ENCODE assay signal across 13 cellular contexts in genomic region chr22:25112538-25113253, GRCh38.
DNase-seq lines count a peak whose midpoint lies in the region; ATAC-seq, FAIRE-seq and TF ChIP-seq lines count a peak whose summit lies in the region.
"Had no signal": no experiment of that assay in that cellular context is flagged by ENCODE, and none has a peak within 500 bp of the region (broad histone marks: within the 10 kb centered on the region; RNA-seq: fewer than 3 reads in every experiment).

No MANE protein-coding gene starts in this region.

- no peaks in the 10 kb centered on the region for H3K79me2 ChIP-seq in H9 (ENCODE audit: insufficient read depth, low read length)
- no peaks in the 10 kb centered on the region for H3K79me2 ChIP-seq in keratinocyte (ENCODE audit: control insufficient read depth, insufficient read depth, low read length)

- H3K27me3 ChIP-seq in H9 (ENCODE audit: insufficient read depth, low read length) (no peaks in the 10 kb centered on the region), keratinocyte (ENCODE audit: control insufficient read depth, extremely low read depth, insufficient read depth, low read length) (no peaks in the 10 kb centered on the region)

- H3K9me3 Mint-ChIP-seq in H9: no peaks in the 10 kb centered on the region; a peak in 1 of 5 replicates
- H3K9me3 Mint-ChIP-seq in activated naive CD8-positive, alpha-beta T cell treated with anti-CD3 and anti-CD28 coated beads, Interleukin-2, amount 50 U/mL, for 24 hours: no peaks in the 10 kb centered on the region

- H2BK120ac ChIP-seq in H9 (ENCODE audit: low read depth, low read length, poor library complexity, severe bottlenecking): no peak overlapping the region

- H4K8ac ChIP-seq in H9 (replicated peaks; ENCODE audit: insufficient read length, low read depth, low read length): no peak overlapping the region

- H3K4me2 ChIP-seq in H9 (ENCODE audit: insufficient read depth, insufficient read length, low read length): peak overlapping the region; percentile 93
- peak overlapping the region; percentile 90 for H3K4me2 ChIP-seq in keratinocyte (ENCODE audit: control insufficient read depth, extremely low read depth, insufficient read depth, low read depth, low read length)
- H3K4me2 ChIP-seq: KMS-11 had no signal

- H3K4me3 ChIP-seq in keratinocyte (ENCODE audit: control insufficient read depth in 2 of 3, extremely low read depth in 1 of 3, insufficient read depth in 2 of 3, low read depth in 1 of 3, low read length in 3 of 3): peak overlapping the region in 2 of 3 experiments; percentile 56 to 65
- peak overlapping the region; percentile 76 for H3K4me3 ChIP-seq in retinal pigment epithelial cell (ENCODE audit: low read length)

- peaks cover 31 to 33% of the 10 kb centered on the region in 2 experiments for H3K4me1 Mint-ChIP-seq in H9
- peaks cover 18% of the 10 kb centered on the region for H3K4me1 Mint-ChIP-seq in activated naive CD8-positive, alpha-beta T cell treated with anti-CD3 and anti-CD28 coated beads, Interleukin-2, amount 50 U/mL, for 24 hours

- H2BK20ac ChIP-seq in H9 (ENCODE audit: low read depth, low read length, poor library complexity, severe bottlenecking): no peak overlapping the region

- H3K79me1 ChIP-seq in H9 (ENCODE audit: insufficient read depth, low read depth, low read length, poor library complexity, severe bottlenecking): no peaks in the 10 kb centered on the region

- no peak overlapping the region for H3K18ac ChIP-seq in H9 (ENCODE audit: insufficient read length, low read depth, low read length)

- no peak overlapping the region for H2AK5ac ChIP-seq in H9 (ENCODE audit: insufficient read length, low read length)

- H4K20me1 ChIP-seq in H9 (ENCODE audit: control insufficient read depth, insufficient read depth, insufficient read length) (peaks cover 2% of the 10 kb centered on the region), keratinocyte (ENCODE audit: control insufficient read depth, extremely low read depth, insufficient read depth, low read length) (no peaks in the 10 kb centered on the region)

- no peaks in the 10 kb centered on the region; the same call in 1 of the 2 replicates for H3K27me3 Mint-ChIP-seq in H9 (ENCODE audit: low read depth)
- peaks cover 2% of the 10 kb centered on the region for H3K27me3 Mint-ChIP-seq in activated naive CD8-positive, alpha-beta T cell treated with anti-CD3 and anti-CD28 coated beads, Interleukin-2, amount 50 U/mL, for 24 hours

- H2BK5ac ChIP-seq in H9 (ENCODE audit: insufficient read length, low read length): no peak overlapping the region

- H3K27ac Mint-ChIP-seq in H9: peak overlapping the region in 1 of 3 experiments; percentile 70; a peak in 2 of 7 replicates
- peak overlapping the region; percentile 22 for H3K27ac Mint-ChIP-seq in activated naive CD8-positive, alpha-beta T cell treated with anti-CD3 and anti-CD28 coated beads, Interleukin-2, amount 50 U/mL, for 24 hours

- no peak overlapping the region for H3K14ac ChIP-seq in H9 (ENCODE audit: insufficient read depth, low read length)

- H3K27ac ChIP-seq in H9 (ENCODE audit: insufficient read length, low read depth, low read length) (no peak overlapping the region), keratinocyte (ENCODE audit: control insufficient read depth, insufficient read depth, low read length) (peak overlapping the region; percentile 70)
- H3K27ac ChIP-seq: KMS-11 had no signal

- H3K9me3 ChIP-seq in H9 (ENCODE audit: control insufficient read depth, low read depth, low read length): no peaks in the 10 kb centered on the region
- no peaks in the 10 kb centered on the region for H3K9me3 ChIP-seq in keratinocyte (ENCODE audit: control insufficient read depth, low read depth, low read length)

- ATAC-seq in activated naive CD8-positive, alpha-beta T cell treated with anti-CD3 and anti-CD28 coated beads, Interleukin-2, amount 50 U/mL, for 24 hours: no peak
- no peak for ATAC-seq in HG02798 (IDR thresholded peaks at IDR 0.05; ENCODE audit: poor library complexity, unreplicated experiment)

- peak; percentile 63 for FAIRE-seq in keratinocyte (lab: Jason Lieb, UNC)
- FAIRE-seq: G401.6 had no signal

- no peak overlapping the region for H4K91ac ChIP-seq in H9 (ENCODE audit: insufficient read length, low read depth, low read length)

- dilution Hi-C loops in keratinocyte (cut with MboI; ENCODE audit: extremely low pct_ligation_motif_present, low sequenced_read_pairs): no loop called here

- peak overlapping the region; percentile 67 to 84; a peak in 4 of 5 replicates for H3K4me3 Mint-ChIP-seq in H9
- H3K4me3 Mint-ChIP-seq in activated naive CD8-positive, alpha-beta T cell treated with anti-CD3 and anti-CD28 coated beads, Interleukin-2, amount 50 U/mL, for 24 hours: peak overlapping the region; percentile 24

- no peak overlapping the region for H2BK15ac ChIP-seq in H9 (ENCODE audit: low read depth, low read length)

- peaks cover 4% of the 10 kb centered on the region for H3K9me1 ChIP-seq in keratinocyte (ENCODE audit: control insufficient read depth, extremely low read depth, insufficient read depth, low read length)

- no CpG with 5 or more reads among the region's 20 CpGs for WGBS in H9 (ENCODE audit: extremely low coverage, insufficient read length, low lambda C conversion rate)

- no peak overlapping the region for H3K56ac ChIP-seq in H9 (ENCODE audit: insufficient read length, low read depth, low read length)

- no peak for DNase-seq in H9
- DNase-seq in activated naive CD8-positive, alpha-beta T cell treated with anti-CD3 and anti-CD28 coated beads, Interleukin-2, amount 50 U/mL, for 24 hours: no peak
- DNase-seq in keratinocyte (ENCODE audit: low read depth, low spot score): no peak
- no peak for DNase-seq in retinal pigment epithelial cell (ENCODE audit: low read depth)
- DNase-seq in CD1c-positive myeloid dendritic cell (ENCODE audit: extremely low spot score): no peak
- no peak for DNase-seq in stimulated activated naive CD4-positive, alpha-beta T cell treated with Interleukin-2 at 50 U/mL for 16 hours (lab: John Stamatoyannopoulos, UW)
- DNase-seq in NCI-H1436 (lab: John Stamatoyannopoulos, UW): no peak
- DNase-seq: left cardiac atrium; NCI-H69; stimulated activated CD4-positive, alpha-beta T cell treated with anti-CD3 and anti-CD28 coated beads, Interleukin-1b, Interleukin-23, amount 100 ng/mL, for 48 hours had no signal

- H3K9ac ChIP-seq in H9 (ENCODE audit: extremely low read depth, insufficient read length, low read length) (no peak overlapping the region), keratinocyte (ENCODE audit: control insufficient read depth, extremely low read depth, insufficient read depth, low read length) (peak overlapping the region; percentile 71)
- H3K9ac ChIP-seq: KMS-11 had no signal

- H2AFZ ChIP-seq in H9 (ENCODE audit: low read length): no peak overlapping the region
- H2AFZ ChIP-seq in keratinocyte (ENCODE audit: control insufficient read depth, low read length): no peak overlapping the region

- no peak overlapping the region for H2BK12ac ChIP-seq in H9 (ENCODE audit: insufficient read length, low read depth, low read length)

- H3K23me2 ChIP-seq in H9 (ENCODE audit: insufficient read length, low read depth, low read length, poor library complexity, severe bottlenecking): peaks cover 11% of the 10 kb centered on the region

- H3K36me3 ChIP-seq in keratinocyte (ENCODE audit: control insufficient read depth in 2 of 2, extremely low read depth in 1 of 2, insufficient read depth in 2 of 2, low read length in 2 of 2): peaks cover 0 to 3% of the 10 kb centered on the region in 2 experiments

- H3K36me3 Mint-ChIP-seq in H9 (ENCODE audit: insufficient read depth in 1 of 3, low read depth in 3 of 3): 0 out of 7 replicates have a peak, but pooled peaks cover 0 to 2% (median 2%) of the 10 kb centered on the region in 3 experiments
- H3K36me3 Mint-ChIP-seq in activated naive CD8-positive, alpha-beta T cell treated with anti-CD3 and anti-CD28 coated beads, Interleukin-2, amount 50 U/mL, for 24 hours (ENCODE audit: low read depth): no peaks in the 10 kb centered on the region

- no peak overlapping the region for H3K4ac ChIP-seq in H9 (ENCODE audit: low read depth, low read length)

- TF ChIP-seq CTCF in H9 (conservative IDR thresholded peaks at IDR 0.05) (no peak), keratinocyte (optimal IDR thresholded peaks at IDR 0.05 in 1 of 3, IDR thresholded peaks at IDR 0.05 in 1 of 3, conservative IDR thresholded peaks at IDR 0.05 in 1 of 3; ENCODE audit: extremely low read depth in 1 of 3, insufficient read depth in 2 of 3, low read length in 3 of 3) (no peak), retinal pigment epithelial cell (conservative IDR thresholded peaks at IDR 0.05; ENCODE audit: low read depth, low read length) (no peak)

- H3T11ph ChIP-seq in H9 (ENCODE audit: low read length): no peak overlapping the region

- no peak overlapping the region for H3K23ac ChIP-seq in H9 (ENCODE audit: insufficient read length, low read depth, low read length)

- no peak overlapping the region for H4K5ac ChIP-seq in H9 (ENCODE audit: insufficient read length, low read depth, low read length)

- no peaks in the 10 kb centered on the region; the same call in 1 of the 2 replicates for H3K4me1 ChIP-seq in H9 (ENCODE audit: insufficient read depth, low read length)
- peaks cover 49% of the 10 kb centered on the region for H3K4me1 ChIP-seq in keratinocyte (ENCODE audit: control insufficient read depth, extremely low read depth, insufficient read depth, low read length)
